In the genomic region with DNA sequence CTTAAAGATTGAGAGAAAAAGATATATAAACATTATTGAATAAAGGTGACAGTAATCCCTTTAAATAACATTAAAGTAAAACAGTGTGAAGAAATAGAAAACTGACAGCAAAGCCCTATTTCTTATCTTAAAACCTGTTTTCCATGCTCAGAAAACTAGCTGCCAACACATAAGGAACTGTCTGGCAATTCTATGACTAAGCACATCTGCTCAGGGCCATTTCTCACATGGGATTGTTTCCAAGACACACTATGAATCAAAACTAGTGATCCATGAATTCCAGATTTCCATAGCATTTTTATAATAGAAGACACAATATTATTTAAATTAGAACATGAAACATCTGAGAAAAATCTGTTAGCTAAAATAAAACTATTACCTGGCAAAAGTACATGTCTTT, we compare ENCODE assay signal across 1 cellular context.
TF ChIP-seq lines count a peak whose summit lies in the region.

No MANE protein-coding gene starts in this region.

TF ChIP-seq in K562, 482 proteins besides CTCF, POLR2A, EP300 and RAD21:
- TF ChIP-seq, protein P1, sequence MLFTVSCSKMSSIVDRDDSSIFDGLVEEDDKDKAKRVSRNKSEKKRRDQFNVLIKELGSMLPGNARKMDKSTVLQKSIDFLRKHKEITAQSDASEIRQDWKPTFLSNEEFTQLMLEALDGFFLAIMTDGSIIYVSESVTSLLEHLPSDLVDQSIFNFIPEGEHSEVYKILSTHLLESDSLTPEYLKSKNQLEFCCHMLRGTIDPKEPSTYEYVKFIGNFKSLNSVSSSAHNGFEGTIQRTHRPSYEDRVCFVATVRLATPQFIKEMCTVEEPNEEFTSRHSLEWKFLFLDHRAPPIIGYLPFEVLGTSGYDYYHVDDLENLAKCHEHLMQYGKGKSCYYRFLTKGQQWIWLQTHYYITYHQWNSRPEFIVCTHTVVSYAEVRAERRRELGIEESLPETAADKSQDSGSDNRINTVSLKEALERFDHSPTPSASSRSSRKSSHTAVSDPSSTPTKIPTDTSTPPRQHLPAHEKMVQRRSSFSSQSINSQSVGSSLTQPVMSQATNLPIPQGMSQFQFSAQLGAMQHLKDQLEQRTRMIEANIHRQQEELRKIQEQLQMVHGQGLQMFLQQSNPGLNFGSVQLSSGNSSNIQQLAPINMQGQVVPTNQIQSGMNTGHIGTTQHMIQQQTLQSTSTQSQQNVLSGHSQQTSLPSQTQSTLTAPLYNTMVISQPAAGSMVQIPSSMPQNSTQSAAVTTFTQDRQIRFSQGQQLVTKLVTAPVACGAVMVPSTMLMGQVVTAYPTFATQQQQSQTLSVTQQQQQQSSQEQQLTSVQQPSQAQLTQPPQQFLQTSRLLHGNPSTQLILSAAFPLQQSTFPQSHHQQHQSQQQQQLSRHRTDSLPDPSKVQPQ (CRISPR knock-in tag; IDR thresholded peaks at IDR 0.05; ENCODE audit: borderline replicate concordance): no peak
- TF ChIP-seq ILF3 (IDR thresholded peaks at IDR 0.05; ENCODE audit: borderline replicate concordance) (no peak), PBX2 (CRISPR knock-in tag; IDR thresholded peaks at IDR 0.05; ENCODE audit: low read depth) (no peak), PBX2 (tag; conservative IDR thresholded peaks at IDR 0.05; ENCODE audit: low read depth) (0 out of 2 replicates have a peak, but pooled peaks have one; percentile 32), SLC30A9 (CRISPR knock-in tag; IDR thresholded peaks at IDR 0.05) (no peak), NFE2 (IDR thresholded peaks at IDR 0.05; ENCODE audit: low read depth) (peak; percentile 64), BACH1 (tag; IDR thresholded peaks at IDR 0.05) (peak; percentile 41; the same call in 1 of the 2 replicates), ZBTB12 (CRISPR knock-in tag; IDR thresholded peaks at IDR 0.05) (no peak), ZNF445 (CRISPR knock-in tag; IDR thresholded peaks at IDR 0.05; ENCODE audit: low read depth) (no peak), ZNF316 (IDR thresholded peaks at IDR 0.05) (peak; percentile 49), C11orf30 (IDR thresholded peaks at IDR 0.05; ENCODE audit: low read depth) (peak; percentile 60), ZFX (CRISPR knock-in tag; IDR thresholded peaks at IDR 0.05) (no peak), SFPQ (IDR thresholded peaks at IDR 0.05; ENCODE audit: low read depth, low read length) (no peak), TCF7L2 (IDR thresholded peaks at IDR 0.05; ENCODE audit: low read depth, low read length) (no peak), KDM2B (CRISPR knock-in tag; IDR thresholded peaks at IDR 0.05) (no peak), U2AF1 (optimal IDR thresholded peaks at IDR 0.05; ENCODE audit: low read depth, low read length) (no peak), DLX4 (CRISPR knock-in tag; IDR thresholded peaks at IDR 0.05) (no peak), ATF6 (CRISPR knock-in tag; IDR thresholded peaks at IDR 0.05) (no peak), TFAP4 (CRISPR knock-in tag; IDR thresholded peaks at IDR 0.05; ENCODE audit: borderline replicate concordance) (no peak), ZNF124 (CRISPR knock-in tag; IDR thresholded peaks at IDR 0.05) (no peak), LCOR (CRISPR knock-in tag; IDR thresholded peaks at IDR 0.05) (no peak), L3MBTL2 (IDR thresholded peaks at IDR 0.05) (no peak), SIRT6 (IDR thresholded peaks at IDR 0.05; ENCODE audit: low read depth, low read length) (no peak), MAFK (IDR thresholded peaks at IDR 0.05; ENCODE audit: low read length) (peak; percentile 40; the same call in 1 of the 2 replicates)
- TF ChIP-seq, protein P2, sequence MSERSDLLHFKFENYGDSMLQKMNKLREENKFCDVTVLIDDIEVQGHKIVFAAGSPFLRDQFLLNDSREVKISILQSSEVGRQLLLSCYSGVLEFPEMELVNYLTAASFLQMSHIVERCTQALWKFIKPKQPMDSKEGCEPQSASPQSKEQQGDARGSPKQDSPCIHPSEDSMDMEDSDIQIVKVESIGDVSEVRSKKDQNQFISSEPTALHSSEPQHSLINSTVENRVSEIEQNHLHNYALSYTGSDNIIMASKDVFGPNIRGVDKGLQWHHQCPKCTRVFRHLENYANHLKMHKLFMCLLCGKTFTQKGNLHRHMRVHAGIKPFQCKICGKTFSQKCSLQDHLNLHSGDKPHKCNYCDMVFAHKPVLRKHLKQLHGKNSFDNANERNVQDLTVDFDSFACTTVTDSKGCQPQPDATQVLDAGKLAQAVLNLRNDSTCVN (CRISPR knock-in tag; IDR thresholded peaks at IDR 0.05): no peak
- TF ChIP-seq, protein P3, sequence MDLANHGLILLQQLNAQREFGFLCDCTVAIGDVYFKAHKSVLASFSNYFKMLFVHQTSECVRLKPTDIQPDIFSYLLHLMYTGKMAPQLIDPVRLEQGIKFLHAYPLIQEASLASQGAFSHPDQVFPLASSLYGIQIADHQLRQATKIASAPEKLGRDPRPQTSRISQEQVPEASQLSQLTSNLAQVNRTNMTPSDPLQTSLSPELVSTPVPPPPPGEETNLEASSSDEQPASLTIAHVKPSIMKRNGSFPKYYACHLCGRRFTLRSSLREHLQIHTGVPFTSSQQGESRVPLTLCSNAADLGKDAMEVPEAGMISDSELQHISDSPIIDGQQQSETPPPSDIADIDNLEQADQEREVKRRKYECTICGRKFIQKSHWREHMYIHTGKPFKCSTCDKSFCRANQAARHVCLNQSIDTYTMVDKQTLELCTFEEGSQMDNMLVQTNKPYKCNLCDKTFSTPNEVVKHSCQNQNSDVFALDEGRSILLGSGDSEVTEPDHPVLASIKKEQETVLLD (IDR thresholded peaks at IDR 0.05): no peak
